Comparison of ENCODE assay signal across 9 cellular contexts in genomic region chr2:200944467-200945394, GRCh38. TPM values are rescaled to one million over a fixed set of nuclear protein-coding genes. Genes with fewer than 3 reads are reported as not detected.
DNase-seq lines count a peak whose midpoint lies in the region; ATAC-seq lines count a peak whose summit lies in the region.
"Had no signal": no experiment of that assay in that cellular context is flagged by ENCODE, and none has a peak within 500 bp of the region (broad histone marks: within the 10 kb centered on the region; RNA-seq: fewer than 3 reads in every experiment).

No MANE protein-coding gene starts in this region.

- no peaks in the 10 kb centered on the region for H3K9me3 Mint-ChIP-seq in activated T-helper 17 cell treated with anti-CD3 and anti-CD28 coated beads, Interleukin-2, amount 50 U/mL, for 72 hours

- DNase-seq in A172 (ENCODE audit: low spot score), result peak; percentile 89
- peak; percentile 58 for DNase-seq in HPDE6-E6E7 (ENCODE audit: extremely low spot score)
- DNase-seq in lung microvascular endothelial cell (ENCODE audit: low read depth in 2 of 2), result peak; percentile 59 to 82
- no peak for DNase-seq in iPS-NIHi7 (ENCODE audit: extremely low spot score)
- DNase-seq in NCI-H1417 (lab: John Stamatoyannopoulos, UW), result no peak
- DNase-seq in middle frontal gyrus (ENCODE audit: extremely low spot score, low spot score), result no peak
- DNase-seq: DMS79 treated with DMSO at 0.1 percent for 48 hours had no signal

- peaks cover 99% of the 10 kb centered on the region for H3K36me3 Mint-ChIP-seq in activated T-helper 17 cell treated with anti-CD3 and anti-CD28 coated beads, Interleukin-2, amount 50 U/mL, for 72 hours (ENCODE audit: low read depth)

- peak overlapping the region; percentile 42 for H3K4me3 Mint-ChIP-seq in activated T-helper 17 cell treated with anti-CD3 and anti-CD28 coated beads, Interleukin-2, amount 50 U/mL, for 72 hours

- peaks cover 22% of the 10 kb centered on the region for H3K4me1 Mint-ChIP-seq in activated T-helper 17 cell treated with anti-CD3 and anti-CD28 coated beads, Interleukin-2, amount 50 U/mL, for 72 hours

- no peaks in the 10 kb centered on the region for H3K27me3 Mint-ChIP-seq in activated T-helper 17 cell treated with anti-CD3 and anti-CD28 coated beads, Interleukin-2, amount 50 U/mL, for 72 hours

- ATAC-seq in activated T-helper 17 cell treated with anti-CD3 and anti-CD28 coated beads, Interleukin-2, amount 50 U/mL, for 72 hours (replicated peaks), result peak; percentile 89
- ATAC-seq in GM21515 (IDR thresholded peaks at IDR 0.05; ENCODE audit: unreplicated experiment), result no peak

- peak overlapping the region; percentile 86 for H3K27ac Mint-ChIP-seq in activated T-helper 17 cell treated with anti-CD3 and anti-CD28 coated beads, Interleukin-2, amount 50 U/mL, for 72 hours

RNA-seq across cellular contexts. Expression of gene ORC2, which starts 18.7 kb away (rescaled TPM):
- total RNA-seq in A172 (2014; rRNA removed; shearing (Covaris generic)), result 28.8 and 40.5 TPM in 2 replicates
- total RNA-seq in activated T-helper 17 cell treated with anti-CD3 and anti-CD28 coated beads, Interleukin-2, amount 50 U/mL, for 72 hours, result 10 to 100 TPM; 58.4 to 59.3 TPM
- total RNA-seq in lung microvascular endothelial cell, result 13.9 and 16.9 TPM in 2 replicates

RNA-seq across cellular contexts. Expression of gene NIF3L1, which starts 55.6 kb away (rescaled TPM):
- 69.7 and 80.0 TPM in 2 replicates for total RNA-seq in A172 (2014; rRNA removed; shearing (Covaris generic))
- total RNA-seq in activated T-helper 17 cell treated with anti-CD3 and anti-CD28 coated beads, Interleukin-2, amount 50 U/mL, for 72 hours, result 10 to 100 TPM; 16.9 to 26.0 TPM
- 11.1 and 12.9 TPM in 2 replicates for total RNA-seq in lung microvascular endothelial cell

RNA-seq across cellular contexts. Expression of gene PPIL3, which starts 55.9 kb away (rescaled TPM):
- total RNA-seq in A172 (2014; rRNA removed; shearing (Covaris generic)), result 89.1 and 173 TPM in 2 replicates
- total RNA-seq in activated T-helper 17 cell treated with anti-CD3 and anti-CD28 coated beads, Interleukin-2, amount 50 U/mL, for 72 hours, result 100 to 1,000 TPM in 1 of 2 donors, 10 to 100 TPM in 1; 41.9 to 146 TPM
- 19.2 and 21.0 TPM in 2 replicates for total RNA-seq in lung microvascular endothelial cell

Comparison
In these comparisons a context has a peak if more than half of its experiments do, and no peak if none do; other contexts are left out.
1. DNase-seq: peak in A172 (single experiment), HPDE6-E6E7 (single experiment) and lung microvascular endothelial cell (2 of 2); none in iPS-NIHi7 (single experiment), NCI-H1417 (0 of 3) and middle frontal gyrus (single experiment).